Comparison of ENCODE assay signal across 1 cellular context in genomic region chr1:36377776-36378175, GRCh38.
TF ChIP-seq lines count a peak whose summit lies in the region.

No MANE protein-coding gene starts in this region.

TF ChIP-seq in endothelial cell of umbilical vein, 7 proteins besides CTCF, POLR2A, EP300 and RAD21 (continued from another document):
- TF ChIP-seq MYC (IDR thresholded peaks at IDR 0.05; ENCODE audit: low read depth, low read length) (no peak), GATA2 (IDR thresholded peaks at IDR 0.05; ENCODE audit: insufficient read depth, insufficient read length, low read depth, low read length) (no peak)
